ENCODE assay signal across 8 cellular contexts in the genomic region with DNA sequence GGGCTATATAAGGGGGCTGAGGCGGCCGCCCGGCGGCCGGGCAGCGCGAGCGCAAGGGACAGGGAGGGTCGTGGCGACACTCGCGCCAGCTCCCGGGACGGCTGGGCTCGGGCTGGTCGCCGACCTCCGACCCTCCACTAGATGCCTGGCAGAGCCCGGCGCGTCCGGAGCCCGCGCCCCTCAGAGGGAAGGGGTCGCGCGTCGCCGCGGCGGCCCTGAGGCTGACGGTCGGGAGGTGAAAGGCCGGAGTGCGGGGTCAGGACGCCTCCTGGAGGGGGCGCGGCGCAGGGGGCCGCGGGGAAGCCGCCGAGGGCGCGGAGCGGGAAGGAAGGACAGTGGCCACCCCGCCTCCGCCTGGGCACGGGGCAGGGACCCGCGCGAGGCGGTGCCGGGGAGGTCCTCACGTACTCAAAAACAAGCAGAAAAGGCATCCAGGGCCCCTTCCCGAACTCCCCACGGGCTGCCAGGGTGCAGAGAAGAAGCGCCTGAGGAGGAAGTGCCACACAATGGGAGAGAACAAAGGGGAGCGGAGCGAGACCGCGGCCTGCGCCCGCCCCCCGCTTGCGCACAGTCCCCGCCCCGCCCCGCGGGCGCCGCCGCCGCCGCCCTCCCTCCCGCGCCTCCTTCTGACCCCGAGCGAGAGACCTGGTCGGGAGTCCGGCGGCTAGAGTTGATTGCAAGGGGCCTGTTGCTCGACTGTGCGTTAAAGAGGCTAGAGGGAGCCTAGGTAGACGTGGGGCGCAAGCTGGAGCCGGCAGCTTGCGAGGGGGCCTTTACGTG. TPM values are rescaled to one million over a fixed set of nuclear protein-coding genes. Genes with fewer than 3 reads are reported as not detected.
DNase-seq lines count a peak whose midpoint lies in the region; ATAC-seq and TF ChIP-seq lines count a peak whose summit lies in the region.

No MANE protein-coding gene starts in this region.

- CTCF ChIA-PET in MCF 10A (lab: Yijun Ruan, JAX): interaction anchor here (0.5 to 3.9 kb wide), 10 partner anchors 9 to 337 kb away, joined by 3 to 21 read pairs (median 4); no protein-coding TSS in a partner anchor

- H3K4me1 Mint-ChIP-seq in MCF 10A (ENCODE audit: insufficient read depth, unreplicated experiment): peaks cover 39% of the 10 kb centered on the region

- H3K4me2 ChIP-seq in skeletal muscle satellite cell (ENCODE audit: low read length): peak overlapping the region; percentile 97

- H3K27ac Mint-ChIP-seq in MCF 10A (ENCODE audit: low read depth, unreplicated experiment): peak overlapping the region; percentile 99

- peaks cover 16% of the 10 kb centered on the region for H3K36me3 Mint-ChIP-seq in MCF 10A (ENCODE audit: insufficient read depth, unreplicated experiment)

- no peaks in the 10 kb centered on the region for H3K27me3 ChIP-seq in skeletal muscle satellite cell (ENCODE audit: control insufficient read depth, insufficient read depth, low read length)

- peaks cover 26% of the 10 kb centered on the region for H3K4me1 ChIP-seq in skeletal muscle satellite cell (ENCODE audit: control insufficient read depth, insufficient read depth, low read length)

- TF ChIP-seq POLR2A in GM18505 (IDR thresholded peaks at IDR 0.05; ENCODE audit: borderline replicate concordance, extremely low read depth, insufficient read depth, insufficient read length): peak; percentile 99

- DNase-seq in NCI-H1417 treated with DMSO at 0.1 percent for 48 hours (lab: John Stamatoyannopoulos, UW): peak; percentile 53
- peak; percentile 55 for DNase-seq in UCSD-AML1 (lab: John Stamatoyannopoulos, UW; ENCODE audit: unreplicated experiment)
- peak; percentile 76 for DNase-seq in MCF 10A (ENCODE audit: unreplicated experiment)
- no peak for DNase-seq in cerebellar nuclear complex (lab: John Stamatoyannopoulos, UW)

- POLR2A ChIA-PET in MCF 10A (lab: Yijun Ruan, JAX): interaction anchor here (0.5 to 6.8 kb wide), 55 partner anchors 8 to 1087 kb away, joined by 3 to 194 read pairs (median 4); a partner anchor contains a TSS

- intact Hi-C loops in MCF 10A (cut with micrococcal nuclease): loop anchor here (1.0 to 10.0 kb wide), 6 partner anchors 71 to 458 kb away; a partner anchor contains a TSS

- peak overlapping the region; percentile 100 for H3K9ac ChIP-seq in skeletal muscle satellite cell (ENCODE audit: low read depth, low read length)

- peak; percentile 57 for ATAC-seq in GM18505 (IDR thresholded peaks at IDR 0.05; ENCODE audit: unreplicated experiment)
- ATAC-seq in HG02759 (IDR thresholded peaks at IDR 0.05; ENCODE audit: unreplicated experiment): peak; percentile 62

- H3K4me3 ChIP-seq in iPS-18c (ENCODE audit: insufficient read depth, low read depth, low read length) (peak overlapping the region; percentile 83), skeletal muscle satellite cell (ENCODE audit: low read length) (peak overlapping the region; percentile 81)

- peaks cover 8% of the 10 kb centered on the region for H3K36me3 ChIP-seq in skeletal muscle satellite cell (ENCODE audit: insufficient read depth, low read length)

- H3K9me3 ChIP-seq in iPS-18c (ENCODE audit: control insufficient read depth, insufficient read depth, low read length) (no peaks in the 10 kb centered on the region), skeletal muscle satellite cell (replicated peaks; ENCODE audit: low read length) (no peaks in the 10 kb centered on the region)

- TF ChIP-seq CTCF in MCF 10A (IDR thresholded peaks at IDR 0.05; ENCODE audit: unreplicated experiment): peak; percentile 33

- H3K27me3 Mint-ChIP-seq in MCF 10A (ENCODE audit: insufficient read depth, unreplicated experiment): no peaks in the 10 kb centered on the region

- peaks cover 6% of the 10 kb centered on the region for H3K9me3 Mint-ChIP-seq in MCF 10A (ENCODE audit: unreplicated experiment)

- no TSS peak for BruUV-seq in MCF 10A (replicated peaks; lab: Mats Ljungman, UMichigan)

- H3K4me3 Mint-ChIP-seq in MCF 10A (ENCODE audit: unreplicated experiment): peak overlapping the region; percentile 90

RNA-seq across cellular contexts. Expression of a gene that starts 0.8 kb away (rescaled TPM):
- 40.1 and 51.8 TPM in 2 replicates for total RNA-seq in MCF 10A (2022)
- total RNA-seq in skeletal muscle satellite cell (2012; rRNA removed): 23.1 and 25.1 TPM in 2 replicates

Comparison
In these comparisons a context has a peak if more than half of its experiments do, and no peak if none do; other contexts are left out.
1. DNase-seq: peak in NCI-H1417 treated with DMSO at 0.1 percent for 48 hours (single experiment), UCSD-AML1 (single experiment) and MCF 10A (single experiment); none in cerebellar nuclear complex (0 of 2).